ENCODE assay signal across 29 cellular contexts in the genomic region with DNA sequence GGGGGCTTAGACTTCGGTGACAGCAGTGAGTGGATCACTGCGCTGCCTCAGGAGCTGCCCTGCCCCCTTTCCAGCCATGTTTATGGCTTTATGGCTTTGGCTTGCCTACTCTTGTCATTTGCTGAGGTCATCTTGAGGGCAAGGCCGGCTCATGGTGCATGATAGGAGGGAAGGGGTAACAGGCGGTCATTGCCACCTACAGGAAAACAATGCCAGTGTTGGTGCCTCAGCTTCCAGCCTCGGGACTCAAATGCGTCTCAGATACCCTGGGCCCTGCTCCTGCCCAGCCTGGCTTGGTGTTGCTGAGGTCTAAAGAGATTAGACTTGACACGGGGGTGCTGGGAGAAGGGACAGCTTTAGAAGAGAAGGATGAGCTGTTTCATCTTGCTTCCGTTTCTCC. TPM values are rescaled to one million over a fixed set of nuclear protein-coding genes. Genes with fewer than 3 reads are reported as not detected.
DNase-seq lines count a peak whose midpoint lies in the region; ATAC-seq and TF ChIP-seq lines count a peak whose summit lies in the region.
"Had no signal": no experiment of that assay in that cellular context is flagged by ENCODE, and none has a peak within 500 bp of the region (broad histone marks: within the 10 kb centered on the region; RNA-seq: fewer than 3 reads in every experiment).

No MANE protein-coding gene starts in this region.

- no peak overlapping the region for H3K4me3 ChIP-seq in right atrium auricular region
- peak overlapping the region in 1 of 2 donors; percentile 26 for H3K4me3 ChIP-seq in mucosa of rectum (ENCODE audit: low read length in 2 of 2)
- H3K4me3 ChIP-seq in transverse colon: no peak overlapping the region
- H3K4me3 ChIP-seq: dorsolateral prefrontal cortex, skin epidermis, thoracic aorta, uterus had no signal

- peak overlapping the region; percentile 51 to 66 for H3K27ac ChIP-seq in right atrium auricular region
- H3K27ac ChIP-seq in mucosa of rectum (ENCODE audit: low read depth in 2 of 2, low read length in 2 of 2): peak overlapping the region; percentile 66 to 67
- H3K27ac ChIP-seq in transverse colon: peak overlapping the region; percentile 53 to 73 (median 55)
- H3K27ac ChIP-seq: C4-2B, skin epidermis, thoracic aorta, uterus had no signal

- DNase-seq in Right ventricle myocardium inferior (ENCODE audit: missing footprints) (no peak), cardiac septum (ENCODE audit: low spot score) (no peak), right atrium auricular region (ENCODE audit: low spot score) (no peak), transverse colon (peak; percentile 84), NCI-H1694 (lab: John Stamatoyannopoulos, UW) (no peak)
- DNase-seq: 8988T; activated gamma-delta T cell treated with Interleukin-2 at 50 U/mL for 16 hours; activated naive CD8-positive, alpha-beta T cell treated with anti-CD3 and anti-CD28 coated beads, Interleukin-2, amount 50 U/mL, for 24 hours; activated T-cell treated with anti-CD3 and anti-CD28 coated beads, Interleukin-2, amount 50 U/mL, for 4 hours; dorsolateral prefrontal cortex; hippocampal formation; midbrain; naive thymus-derived CD8-positive, alpha-beta T cell; NCI-H1105 treated with DMSO at 0.1 percent for 48 hours; NCI-H2029; NCI-H524 treated with DMSO at 0.1 percent for 48 hours; occipital lobe; OCI-M1; uterus had no signal

- H3K27me3 ChIP-seq in right atrium auricular region (no peaks in the 10 kb centered on the region), mucosa of rectum (ENCODE audit: control insufficient read depth in 2 of 2, insufficient read depth in 2 of 2, low read length in 2 of 2) (no peaks in the 10 kb centered on the region), transverse colon (no peaks in the 10 kb centered on the region)
- H3K27me3 ChIP-seq: dorsolateral prefrontal cortex, uterus had no signal

- peaks cover 0 to 40% of the 10 kb centered on the region in 2 donors for H3K4me1 ChIP-seq in right atrium auricular region
- H3K4me1 ChIP-seq in mucosa of rectum (ENCODE audit: control insufficient read depth in 2 of 2, insufficient read depth in 2 of 2, low read length in 2 of 2): peaks cover 10 to 17% of the 10 kb centered on the region in 2 donors
- H3K4me1 ChIP-seq in transverse colon: peaks cover 3 to 24% (median 13%) of the 10 kb centered on the region in 4 donors
- H3K4me1 ChIP-seq: uterus had no signal

- TF ChIP-seq CTCF in right atrium auricular region (IDR thresholded peaks at IDR 0.05): no peak
- TF ChIP-seq CTCF in transverse colon (IDR thresholded peaks at IDR 0.05): peak in 2 of 5 experiments; percentile 34 to 50

- peak overlapping the region; percentile 13 to 26 for H3K9ac ChIP-seq in mucosa of rectum (ENCODE audit: low read depth in 1 of 2, low read length in 2 of 2)

- no peak for TF ChIP-seq POLR2A in transverse colon (IDR thresholded peaks at IDR 0.05)

- no peak for TF ChIP-seq EP300 in transverse colon (IDR thresholded peaks at IDR 0.05; ENCODE audit: low read depth)

- H3K9me3 ChIP-seq in right atrium auricular region: no peaks in the 10 kb centered on the region
- H3K9me3 ChIP-seq in mucosa of rectum (ENCODE audit: control insufficient read depth in 2 of 2, low read length in 2 of 2): no peaks in the 10 kb centered on the region
- no peaks in the 10 kb centered on the region for H3K9me3 ChIP-seq in transverse colon
- H3K9me3 ChIP-seq: thoracic aorta, uterus had no signal

- intact Hi-C loops in Right ventricle myocardium inferior (cut with DNase I) (no loop called here), cardiac septum (cut with DNase I) (no loop called here), transverse colon (cut with DNase I; ENCODE audit: low total_unique reads) (no loop called here)

- H3K36me3 ChIP-seq in right atrium auricular region (peaks cover 61% of the 10 kb centered on the region), mucosa of rectum (ENCODE audit: control insufficient read depth in 2 of 2, insufficient read depth in 2 of 2, low read length in 2 of 2) (peaks cover 47 to 65% of the 10 kb centered on the region in 2 donors), transverse colon (peaks cover 0 to 34% (median 14%) of the 10 kb centered on the region in 4 donors)
- H3K36me3 ChIP-seq: uterus had no signal

- in situ Hi-C loops in transverse colon (cut with MboI; ENCODE audit: low pct_ligation_motif_present in 1 of 4, low pct_unique_long_range_greater_than_20kb in 1 of 4, low sequenced_read_pairs in 3 of 4): no loop called here

- 52 to 53% methylated on average over 7 to 8 of the region's 8 CpGs for WGBS in transverse colon (ENCODE audit: low coverage in 1 of 2), 2 donors

- ATAC-seq in Right ventricle myocardium inferior (peak; percentile 62), GM21515 (IDR thresholded peaks at IDR 0.05; ENCODE audit: unreplicated experiment) (no peak), HG03045 (IDR thresholded peaks at IDR 0.05; ENCODE audit: unreplicated experiment) (no peak)
- ATAC-seq: activated naive CD8-positive, alpha-beta T cell treated with anti-CD3 and anti-CD28 coated beads, Interleukin-2, amount 50 U/mL, for 24 hours; activated T-cell treated with anti-CD3 and anti-CD28 coated beads, Interleukin-2, amount 50 U/mL, for 4 hours; naive thymus-derived CD8-positive, alpha-beta T cell; SK-N-SH treated with all-trans-retinoic acid at 6 μM for 48 hours had no signal

RNA-seq across cellular contexts. Expression of gene KDF1, which starts 14.5 kb away (rescaled TPM):
- 0.68 TPM for total RNA-seq in Right ventricle myocardium inferior
- not detected for total RNA-seq in cardiac septum
- under 1 TPM; 0.26 to 0.86 TPM for total RNA-seq in right atrium auricular region
- 10 to 100 TPM; 11.6 to 36.2 (median 29.8) TPM for total RNA-seq in transverse colon
- total RNA-seq: activated T-cell treated with anti-CD3 and anti-CD28 coated beads, Interleukin-2, amount 50 U/mL, for 4 hours; endothelial cell of umbilical vein; frontal cortex; M059J; occipital lobe; thoracic aorta had no signal

RNA-seq across cellular contexts. Expression of gene NUDC, which starts 24.2 kb away (rescaled TPM):
- total RNA-seq in Right ventricle myocardium inferior (72.5 TPM), cardiac septum (55.5 TPM), right atrium auricular region (10 to 100 TPM; 66.7 to 82.3 TPM), transverse colon (10 to 100 TPM; 10.8 to 39.9 (median 27.6) TPM)

RNA-seq across cellular contexts. Expression of gene NR0B2, which starts 32.0 kb away (rescaled TPM):
- 4.7 TPM for total RNA-seq in Right ventricle myocardium inferior
- 5.7 TPM for total RNA-seq in cardiac septum
- total RNA-seq in right atrium auricular region: 10 to 100 TPM; 10.6 to 19.0 TPM
- 1 to 10 TPM in 1 of 4 donors, under 1 TPM in 1, not detected in 2; 0.95 to 2.7 TPM for total RNA-seq in transverse colon
- total RNA-seq: activated T-cell treated with anti-CD3 and anti-CD28 coated beads, Interleukin-2, amount 50 U/mL, for 4 hours; endothelial cell of umbilical vein; frontal cortex; M059J; naive thymus-derived CD8-positive, alpha-beta T cell; occipital lobe; thoracic aorta; uterus had no signal

RNA-seq across cellular contexts. Expression of gene GPATCH3, which starts 45.5 kb away (rescaled TPM):
- total RNA-seq in Right ventricle myocardium inferior: 10.9 TPM
- total RNA-seq in cardiac septum: 6.4 TPM
- 1 to 10 TPM; 6.2 to 8.3 TPM for total RNA-seq in right atrium auricular region
- total RNA-seq in transverse colon: 10 to 100 TPM in 2 of 4 donors, 1 to 10 TPM in 2; 3.2 to 35.9 (median 10.7) TPM

RNA-seq across cellular contexts. Expression of gene TRNP1, which starts 47.8 kb away (rescaled TPM):
- total RNA-seq in Right ventricle myocardium inferior (26.9 TPM), cardiac septum (42.2 TPM), right atrium auricular region (100 to 1,000 TPM in 1 of 2 donors, 10 to 100 TPM in 1; 72.5 to 151 TPM), transverse colon (1 to 10 TPM in 2 of 4 donors, under 1 TPM in 1, not detected in 1; 0.80 to 4.1 (median 2.3) TPM)
- total RNA-seq: naive thymus-derived CD8-positive, alpha-beta T cell had no signal
